ENCODE assay signal across 10 cellular contexts in the genomic region with DNA sequence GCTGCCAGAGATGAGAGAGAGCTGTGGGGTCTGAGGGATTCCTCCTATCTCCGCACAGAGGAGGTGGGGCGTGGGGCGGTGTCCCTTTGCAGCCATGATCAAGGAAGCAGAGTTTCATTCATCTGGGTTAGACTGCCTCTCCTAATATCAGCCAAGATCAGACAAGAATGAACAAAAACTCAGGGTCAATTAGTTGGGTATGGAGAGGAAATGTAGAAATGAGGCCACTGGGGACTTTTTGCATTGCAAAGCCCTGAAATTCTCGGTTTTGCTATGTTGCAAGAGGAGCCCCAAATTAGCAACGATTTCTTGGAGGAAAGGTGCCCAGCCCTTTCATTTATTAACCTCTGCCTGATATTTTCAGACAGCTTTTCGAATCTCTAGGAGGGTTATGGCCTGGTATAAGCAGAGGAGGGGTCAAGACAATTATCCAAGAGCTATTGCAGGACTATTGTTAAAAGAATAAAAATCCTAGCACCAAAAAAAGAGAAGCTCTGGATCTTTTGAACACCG. TPM values are rescaled to one million over a fixed set of nuclear protein-coding genes. Genes with fewer than 3 reads are reported as not detected.
DNase-seq lines count a peak whose midpoint lies in the region; ATAC-seq and TF ChIP-seq lines count a peak whose summit lies in the region.
"Had no signal": no experiment of that assay in that cellular context is flagged by ENCODE, and none has a peak within 500 bp of the region (broad histone marks: within the 10 kb centered on the region; RNA-seq: fewer than 3 reads in every experiment).

No MANE protein-coding gene starts in this region.

- TF ChIP-seq CTCF in ascending aorta (IDR thresholded peaks at IDR 0.05), result no peak

- H3K27ac ChIP-seq in ascending aorta, result no peak overlapping the region

- H3K4me1 ChIP-seq in ascending aorta, result no peaks in the 10 kb centered on the region

- peak; percentile 66 to 71 for DNase-seq in AML-193 (lab: John Stamatoyannopoulos, UW)
- peak; percentile 79 for DNase-seq in MV-4-11 (lab: John Stamatoyannopoulos, UW)
- DNase-seq in activated CD8-positive, alpha-beta memory T cell treated with anti-CD3 and anti-CD28 coated beads, Interleukin-2, amount 50 U/mL, for 48 hours, result no peak
- DNase-seq in ascending aorta (ENCODE audit: low spot score in 2 of 2), result no peak
- DNase-seq in activated CD4-positive, CD25-positive, alpha-beta regulatory T cell treated with anti-CD3 and anti-CD28 coated beads, Interleukin-2, amount 50 U/mL, for 72 hours, result no peak
- DNase-seq: NCI-H524 treated with DMSO at 0.1 percent for 48 hours had no signal

- intact Hi-C loops in ascending aorta (cut with DNase I), result no loop called here

- peak; percentile 84 for ATAC-seq in GM18907 (IDR thresholded peaks at IDR 0.05; ENCODE audit: unreplicated experiment)
- ATAC-seq in HG02798 (IDR thresholded peaks at IDR 0.05; ENCODE audit: poor library complexity, unreplicated experiment), result peak; percentile 61
- no peak for ATAC-seq in GM19455 (IDR thresholded peaks at IDR 0.05; ENCODE audit: unreplicated experiment)
- ATAC-seq: activated naive CD4-positive, alpha-beta T cell treated with anti-CD3 and anti-CD28 coated beads, Interleukin-2, amount 50 U/mL, for 72 hours had no signal

- no peak overlapping the region for H3K4me3 ChIP-seq in ascending aorta

- H3K36me3 ChIP-seq in ascending aorta, result no peaks in the 10 kb centered on the region

- no peaks in the 10 kb centered on the region for H3K9me3 ChIP-seq in ascending aorta

- no peaks in the 10 kb centered on the region for H3K27me3 ChIP-seq in ascending aorta

RNA-seq across cellular contexts. Expression of gene ACSL1, which starts 34.3 kb away (rescaled TPM):
- total RNA-seq in ascending aorta, result 31.8 TPM

Comparison
In these comparisons a context has a peak if more than half of its experiments do, and no peak if none do; other contexts are left out.
1. DNase-seq: peak in AML-193 (2 of 2) and MV-4-11 (single experiment); none in activated CD8-positive, alpha-beta memory T cell treated with anti-CD3 and anti-CD28 coated beads, Interleukin-2, amount 50 U/mL, for 48 hours (single experiment), ascending aorta (0 of 2) and activated CD4-positive, CD25-positive, alpha-beta regulatory T cell treated with anti-CD3 and anti-CD28 coated beads, Interleukin-2, amount 50 U/mL, for 72 hours (single experiment).